8 cellular contexts compared by ENCODE assay signal in the genomic region with DNA sequence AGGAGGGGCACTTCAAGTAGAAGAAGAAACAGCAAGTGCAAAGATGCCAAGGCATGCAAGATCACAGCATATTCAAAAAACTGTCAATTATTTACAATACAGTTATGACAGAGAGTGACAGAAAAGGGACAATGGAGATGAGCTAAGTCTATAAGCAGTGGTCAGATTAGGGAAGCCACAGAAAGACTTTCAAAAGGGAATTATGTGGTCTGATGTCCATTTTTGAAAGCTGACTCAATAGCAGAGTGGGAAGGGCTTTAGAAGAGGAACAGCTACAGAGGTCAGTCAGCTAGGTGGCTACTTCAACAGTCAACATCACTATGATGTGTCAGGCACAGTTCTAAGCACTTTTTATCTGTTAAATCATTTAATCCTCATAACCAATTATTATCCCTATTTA. TPM values are rescaled to one million over a fixed set of nuclear protein-coding genes. Genes with fewer than 3 reads are reported as not detected.
DNase-seq lines count a peak whose midpoint lies in the region; ATAC-seq, FAIRE-seq and TF ChIP-seq lines count a peak whose summit lies in the region.

No MANE protein-coding gene starts in this region.

- intact Hi-C loops in ovary (cut with DNase I): loop anchor here in 1 of 4 donors (10.0 kb wide), 1 partner anchor 201 kb away; no protein-coding TSS in a partner anchor

- TF ChIP-seq EP300 in ovary (IDR thresholded peaks at IDR 0.05): no peak

- no peaks in the 10 kb centered on the region for H3K4me1 ChIP-seq in ovary (ENCODE audit: insufficient read depth)

- FAIRE-seq in H54 (lab: Jason Lieb, UNC): peak; percentile 98

- H3K9me3 ChIP-seq in ovary: no peaks in the 10 kb centered on the region

- no peak for TF ChIP-seq CTCF in ovary (IDR thresholded peaks at IDR 0.05)

- peak; percentile 47 for DNase-seq in H54 (ENCODE audit: insufficient read length, low spot score)
- peak; percentile 92 for DNase-seq in MV-4-11 (lab: John Stamatoyannopoulos, UW)
- no peak for DNase-seq in left lobe of liver (ENCODE audit: low spot score)
- no peak for DNase-seq in SHP77 (lab: John Stamatoyannopoulos, UW)
- no peak for DNase-seq in NCI-H187 (lab: John Stamatoyannopoulos, UW)
- DNase-seq in GDM1 (lab: John Stamatoyannopoulos, UW): no peak
- DNase-seq in ovary: no peak

- no peaks in the 10 kb centered on the region for H3K36me3 ChIP-seq in ovary

- no peaks in the 10 kb centered on the region for H3K27me3 ChIP-seq in ovary

- ATAC-seq in GM18505 (IDR thresholded peaks at IDR 0.05; ENCODE audit: unreplicated experiment): peak; percentile 65
- peak; percentile 30 for ATAC-seq in left lobe of liver

- no peak overlapping the region for H3K4me3 ChIP-seq in ovary

- no peak for TF ChIP-seq POLR2A in GM18505 (IDR thresholded peaks at IDR 0.05; ENCODE audit: borderline replicate concordance, extremely low read depth, insufficient read depth, insufficient read length)
- TF ChIP-seq POLR2A in H54 (IDR thresholded peaks at IDR 0.05; ENCODE audit: low read depth, low read length): no peak
- TF ChIP-seq POLR2A in ovary (IDR thresholded peaks at IDR 0.05): no peak

- H3K27ac ChIP-seq in ovary: no peak overlapping the region

RNA-seq across cellular contexts. Expression of gene SPOCK2, which starts 45.2 kb away (rescaled TPM):
- 1.6 TPM for total RNA-seq in left lobe of liver
- 10 to 100 TPM in 3 of 7 donors, 1 to 10 TPM in 4; 1.4 to 77.7 (median 8.7) TPM for total RNA-seq in ovary
- 10 to 100 TPM in 1 of 2 donors, 1 to 10 TPM in 1; 1.7 to 27.1 TPM for polyA plus RNA-seq in ovary

Comparison
In these comparisons a context has a peak if more than half of its experiments do, and no peak if none do; other contexts are left out.
1. DNase-seq: peak in H54 (single experiment) and MV-4-11 (single experiment); none in left lobe of liver (single experiment), SHP77 (0 of 2), NCI-H187 (0 of 2), GDM1 (single experiment) and ovary (0 of 5).